Comparison of ENCODE assay signal across 20 cellular contexts in genomic region chr2:40230717-40231300, GRCh38.
DNase-seq lines count a peak whose midpoint lies in the region; ATAC-seq and TF ChIP-seq lines count a peak whose summit lies in the region.
"Had no signal": no experiment of that assay in that cellular context is flagged by ENCODE, and none has a peak within 500 bp of the region (broad histone marks: within the 10 kb centered on the region; RNA-seq: fewer than 3 reads in every experiment).

No MANE protein-coding gene starts in this region.

- H3K27ac ChIP-seq in mammary epithelial cell (ENCODE audit: insufficient read depth, low read depth, low read length) (no peak overlapping the region), right cardiac atrium (ENCODE audit: low read length) (no peak overlapping the region)
- H3K27ac ChIP-seq: BLaER1, prostate gland, upper lobe of right lung had no signal

- H3K27me3 ChIP-seq in mammary epithelial cell (ENCODE audit: insufficient read depth, low read length) (no peaks in the 10 kb centered on the region), right cardiac atrium (ENCODE audit: control insufficient read depth, insufficient read depth) (no peaks in the 10 kb centered on the region)
- H3K27me3 ChIP-seq: BLaER1, upper lobe of right lung had no signal

- WGBS in mammary epithelial cell (ENCODE audit: low coverage, missing lambda C conversion rate) = 31% methylated on average over 3 of the region's 3 CpGs
- WGBS in right cardiac atrium = 45% methylated on average over 3 of the region's 3 CpGs

- no peaks in the 10 kb centered on the region for H4K20me1 ChIP-seq in mammary epithelial cell (ENCODE audit: insufficient read depth, low read length)
- H4K20me1 ChIP-seq: BLaER1 had no signal

- H3K4me1 ChIP-seq in mammary epithelial cell (ENCODE audit: insufficient read depth, low read length) = no peaks in the 10 kb centered on the region
- no peaks in the 10 kb centered on the region for H3K4me1 ChIP-seq in right cardiac atrium (ENCODE audit: control insufficient read depth, insufficient read depth, low read length)
- H3K4me1 ChIP-seq: BLaER1, prostate gland, upper lobe of right lung had no signal

- in situ Hi-C loops in mammary epithelial cell (cut with MboI; ENCODE audit: low sequenced_read_pairs in 2 of 2) = no loop called here

- H3K9me3 ChIP-seq in mammary epithelial cell (replicated peaks; ENCODE audit: insufficient read depth, low read length) (no peaks in the 10 kb centered on the region), right cardiac atrium (ENCODE audit: control insufficient read depth, low read length) (no peaks in the 10 kb centered on the region)
- H3K9me3 ChIP-seq: BLaER1, prostate gland, upper lobe of right lung had no signal

- POLR2A ChIA-PET in GM10248 (lab: Yijun Ruan, JAX) = no interaction called here

- BruUV-seq in mammary epithelial cell (replicated peaks; lab: Mats Ljungman, UMichigan) = no TSS peak

- intact Hi-C loops in mammary epithelial cell (cut with micrococcal nuclease) (no loop called here), right cardiac atrium (cut with DNase I) (no loop called here)

- peak; percentile 55 to 60 for ATAC-seq in right cardiac atrium
- no peak for ATAC-seq in HG03097 (IDR thresholded peaks at IDR 0.05; ENCODE audit: low FRiP score, unreplicated experiment)
- ATAC-seq in GM18498 (IDR thresholded peaks at IDR 0.05; ENCODE audit: unreplicated experiment) = no peak
- ATAC-seq: activated naive CD8-positive, alpha-beta T cell treated with anti-CD3 and anti-CD28 coated beads, Interleukin-2, amount 50 U/mL, for 24 hours; activated T-helper 17 cell treated with anti-CD3 and anti-CD28 coated beads, Interleukin-2, amount 50 U/mL, for 72 hours; K562; upper lobe of right lung had no signal

- no peaks in the 10 kb centered on the region for H3K36me3 ChIP-seq in mammary epithelial cell (ENCODE audit: insufficient read depth, low read length)
- H3K36me3 ChIP-seq: BLaER1, prostate gland, upper lobe of right lung had no signal

- CTCF ChIA-PET in mammary epithelial cell (lab: Charles Lee; ENCODE audit: low non-redundant PET) = no interaction called here
- CTCF ChIA-PET in GM10248 (lab: Yijun Ruan, JAX) = no interaction called here

- H3K9ac ChIP-seq in mammary epithelial cell (ENCODE audit: insufficient read depth, low read length) = no peak overlapping the region
- H3K9ac ChIP-seq: BLaER1 had no signal

- DNase-seq in EH (ENCODE audit: low read depth) = peak; percentile 58
- DNase-seq in LNCaP clone FGC (ENCODE audit: low read depth) = no peak
- peak; percentile 12 for DNase-seq in mammary epithelial cell
- DNase-seq in right cardiac atrium = no peak
- DNase-seq in GM10248 (ENCODE audit: extremely low spot score) = no peak
- no peak for DNase-seq in NCI-H524 (lab: John Stamatoyannopoulos, UW)
- DNase-seq: activated CD4-positive, CD25-positive, alpha-beta regulatory T cell; activated CD8-positive, alpha-beta memory T cell treated with anti-CD3 and anti-CD28 coated beads for 24 hours; activated naive CD8-positive, alpha-beta T cell treated with anti-CD3 and anti-CD28 coated beads, Interleukin-2, amount 50 U/mL, for 24 hours; NCI-H187; nephron progenitor cell; stimulated activated naive CD4-positive, alpha-beta T cell; upper lobe of right lung had no signal

- no peak overlapping the region for H3K4me2 ChIP-seq in mammary epithelial cell (ENCODE audit: insufficient read depth, low read depth, low read length)
- H3K4me2 ChIP-seq: BLaER1 had no signal

- H3K4me3 ChIP-seq in LNCaP clone FGC (ENCODE audit: low read depth, low read length) = no peak overlapping the region
- H3K4me3 ChIP-seq in mammary epithelial cell (replicated peaks in 1 of 3; ENCODE audit: insufficient read depth in 1 of 3, low read depth in 2 of 3, low read length in 3 of 3) = no peak overlapping the region
- no peak overlapping the region for H3K4me3 ChIP-seq in right cardiac atrium (ENCODE audit: low read length)
- H3K4me3 ChIP-seq: BLaER1, K562, lung, prostate gland, upper lobe of right lung had no signal

- dilution Hi-C loops in mammary epithelial cell (cut with HindIII; ENCODE audit: low sequenced_read_pairs) = no loop called here

- H2AFZ ChIP-seq in mammary epithelial cell (ENCODE audit: low read depth, low read length) = no peak overlapping the region

- no peaks in the 10 kb centered on the region for H3K79me2 ChIP-seq in mammary epithelial cell (ENCODE audit: insufficient read depth, low read length)

- TF ChIP-seq CTCF in LNCaP clone FGC (IDR thresholded peaks at IDR 0.05; ENCODE audit: control insufficient read depth, extremely low read depth, insufficient read depth) = 0 out of 2 replicates have a peak, but pooled peaks have one; percentile 6
- peak in 1 of 2 donors; percentile 34 for TF ChIP-seq CTCF in mammary epithelial cell (conservative IDR thresholded peaks at IDR 0.05 in 1 of 2, IDR thresholded peaks at IDR 0.05 in 1 of 2; ENCODE audit: extremely low read depth in 1 of 2, insufficient read depth in 1 of 2, low read depth in 1 of 2, low read length in 2 of 2)
- no peak for TF ChIP-seq CTCF in GM10248 (IDR thresholded peaks at IDR 0.05; ENCODE audit: control extremely low read depth, extremely low read depth, low read depth, missing control alignments)

Comparison
In these comparisons a context has a peak if more than half of its experiments do, and no peak if none do; other contexts are left out.
1. DNase-seq: peak in EH (single experiment) and mammary epithelial cell (single experiment); none in LNCaP clone FGC (single experiment), right cardiac atrium (0 of 3), GM10248 (single experiment) and NCI-H524 (0 of 2).
2. ATAC-seq: peak in right cardiac atrium (2 of 2); none in HG03097 (single experiment) and GM18498 (single experiment).